11 cellular contexts compared by ENCODE assay signal in the genomic region with DNA sequence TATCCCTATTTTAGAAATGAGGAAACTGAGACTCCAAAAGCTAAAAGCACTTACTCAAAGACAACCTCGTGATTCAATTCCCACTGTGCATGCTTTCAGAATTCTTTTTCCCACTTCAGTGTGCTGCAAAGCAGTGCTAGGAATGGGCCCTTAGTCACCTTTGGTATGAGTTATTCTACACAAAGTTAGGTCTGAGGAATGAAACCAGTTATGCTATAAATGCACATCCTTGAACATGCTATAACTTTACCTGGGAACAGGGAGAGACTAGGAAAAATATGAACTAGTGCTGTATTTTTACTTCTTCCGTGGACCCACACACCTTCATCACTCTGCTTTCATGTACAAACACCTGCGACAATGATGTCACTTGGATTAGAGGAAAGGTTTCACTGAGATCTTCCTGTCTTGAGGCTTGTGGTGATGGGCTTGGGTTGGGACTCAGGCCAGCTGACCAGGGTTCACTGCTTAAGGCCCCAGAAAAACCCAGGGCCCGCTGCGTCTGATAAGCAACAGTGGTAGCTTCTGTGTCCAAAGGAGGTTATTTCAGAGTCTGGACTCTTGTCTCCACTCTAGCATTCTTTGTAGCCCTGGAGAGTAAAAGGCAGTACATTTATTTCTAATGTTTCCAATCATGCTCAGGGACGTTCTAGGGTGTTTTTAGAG.
A peak's percentile ranks its signal among the peaks of the same experiment; 100 is the strongest.
DNase-seq lines count a peak whose midpoint lies in the region; ATAC-seq, FAIRE-seq and TF ChIP-seq lines count a peak whose summit lies in the region.
"Had no signal": no experiment of that assay in that cellular context is flagged by ENCODE, and none has a peak within 500 bp of the region (broad histone marks: within the 10 kb centered on the region; RNA-seq: fewer than 3 reads in every experiment).

No MANE protein-coding gene starts in this region.

- no peak overlapping the region for H3K9ac ChIP-seq in keratinocyte (ENCODE audit: control insufficient read depth, extremely low read depth, insufficient read depth, low read length)

- H2AFZ ChIP-seq in keratinocyte (ENCODE audit: control insufficient read depth, low read length), result no peak overlapping the region

- in situ Hi-C loops in ACHN (cut with HindIII; ENCODE audit: low pct_ligation_motif_present, low pct_unique_long_range_greater_than_20kb, low sequenced_read_pairs), result no loop called here

- no peaks in the 10 kb centered on the region for H4K20me1 ChIP-seq in keratinocyte (ENCODE audit: control insufficient read depth, extremely low read depth, insufficient read depth, low read length)

- peak overlapping the region; percentile 78 to 97 (median 93) for H3K27ac Mint-ChIP-seq in brain
- H3K27ac Mint-ChIP-seq: activated T-helper 1 cell treated with anti-CD3 and anti-CD28 coated beads, Interleukin-12 subunit alpha, Interleukin-12 subunit beta, Interleukin-2, Interleukin-4 antibody, amounts not matched to agents 30 ng/mL and 10 ng/mL and 1 ng/mL, durations not matched to agents 14 hours and 24 hours and 36 hours; naive B cell had no signal

- TF ChIP-seq CTCF in brain (conservative IDR thresholded peaks at IDR 0.05) (no peak), keratinocyte (optimal IDR thresholded peaks at IDR 0.05 in 1 of 3, IDR thresholded peaks at IDR 0.05 in 1 of 3, conservative IDR thresholded peaks at IDR 0.05 in 1 of 3; ENCODE audit: extremely low read depth in 1 of 3, insufficient read depth in 2 of 3, low read length in 3 of 3) (no peak)

- intact Hi-C loops in aorta (cut with DNase I), result loop anchor here in 1 of 2 donors (10.0 kb wide), 1 partner anchor 80 kb away; a partner anchor contains a TSS

- no peaks in the 10 kb centered on the region for H3K36me3 ChIP-seq in keratinocyte (ENCODE audit: control insufficient read depth in 2 of 2, extremely low read depth in 1 of 2, insufficient read depth in 2 of 2, low read length in 2 of 2)
- H3K36me3 ChIP-seq in aorta (ENCODE audit: control insufficient read depth in 1 of 2, insufficient read depth in 2 of 2, low read length in 1 of 2), result no peaks in the 10 kb centered on the region
- H3K36me3 ChIP-seq: colonic mucosa had no signal

- DNase-seq in ACHN, result peak; percentile 65
- peak; percentile 32 for DNase-seq in M059J (ENCODE audit: low read depth)
- DNase-seq in keratinocyte (ENCODE audit: low read depth, low spot score), result no peak
- DNase-seq in aorta, result no peak
- DNase-seq in stimulated activated CD8-positive, alpha-beta memory T cell treated with anti-CD3 and anti-CD28 coated beads, Interleukin-4, amount 100 ng/mL, for 48 hours, result no peak
- no peak for DNase-seq in RPMI8226

- H3K4me1 Mint-ChIP-seq in brain, result peaks cover 86% of the 10 kb centered on the region

- peak overlapping the region; percentile 59 for H3K4me2 ChIP-seq in keratinocyte (ENCODE audit: control insufficient read depth, extremely low read depth, insufficient read depth, low read depth, low read length)

- H3K4me3 ChIP-seq in keratinocyte (ENCODE audit: control insufficient read depth in 2 of 3, extremely low read depth in 1 of 3, insufficient read depth in 2 of 3, low read depth in 1 of 3, low read length in 3 of 3) (no peak overlapping the region), aorta (ENCODE audit: low read length in 2 of 2) (no peak overlapping the region)
- H3K4me3 ChIP-seq: colonic mucosa had no signal

- H3K27ac ChIP-seq in keratinocyte (ENCODE audit: control insufficient read depth, insufficient read depth, low read length) (no peak overlapping the region), aorta (ENCODE audit: low read depth in 1 of 2, low read length in 2 of 2) (no peak overlapping the region)
- H3K27ac ChIP-seq: colonic mucosa had no signal

- FAIRE-seq in keratinocyte (lab: Jason Lieb, UNC), result no peak

- H3K4me1 ChIP-seq in keratinocyte (ENCODE audit: control insufficient read depth, extremely low read depth, insufficient read depth, low read length), result peaks cover 13% of the 10 kb centered on the region
- H3K4me1 ChIP-seq in aorta (ENCODE audit: control insufficient read depth in 1 of 2, insufficient read depth in 2 of 2, low read length in 2 of 2), result no peaks in the 10 kb centered on the region
- H3K4me1 ChIP-seq: colonic mucosa had no signal

- no peaks in the 10 kb centered on the region for H3K79me2 ChIP-seq in keratinocyte (ENCODE audit: control insufficient read depth, insufficient read depth, low read length)

- WGBS in aorta, 2 donors, result 71 to 73% methylated on average over 6 of the region's 6 CpGs

- no peaks in the 10 kb centered on the region for H3K9me1 ChIP-seq in keratinocyte (ENCODE audit: control insufficient read depth, extremely low read depth, insufficient read depth, low read length)

- no peaks in the 10 kb centered on the region for H3K27me3 Mint-ChIP-seq in brain

- H3K9me3 ChIP-seq in keratinocyte (ENCODE audit: control insufficient read depth, low read depth, low read length), result no peaks in the 10 kb centered on the region
- no peaks in the 10 kb centered on the region for H3K9me3 ChIP-seq in aorta (ENCODE audit: control insufficient read depth, low read length)
- H3K9me3 ChIP-seq: colonic mucosa had no signal

- dilution Hi-C loops in keratinocyte (cut with MboI; ENCODE audit: extremely low pct_ligation_motif_present, low sequenced_read_pairs), result no loop called here

- H3K27me3 ChIP-seq in keratinocyte (ENCODE audit: control insufficient read depth, extremely low read depth, insufficient read depth, low read length) (no peaks in the 10 kb centered on the region), aorta (ENCODE audit: control insufficient read depth in 1 of 2, insufficient read depth in 2 of 2, low read length in 1 of 2) (no peaks in the 10 kb centered on the region)
- H3K27me3 ChIP-seq: colonic mucosa had no signal

- H3K36me3 Mint-ChIP-seq in brain, result no peaks in the 10 kb centered on the region
- H3K36me3 Mint-ChIP-seq: naive B cell had no signal

- H3K4me3 Mint-ChIP-seq in brain, result peak overlapping the region; percentile 41 to 78 (median 65)
- H3K4me3 Mint-ChIP-seq: activated T-helper 1 cell treated with anti-CD3 and anti-CD28 coated beads, Interleukin-12 subunit alpha, Interleukin-12 subunit beta, Interleukin-2, Interleukin-4 antibody, amounts not matched to agents 30 ng/mL and 10 ng/mL and 1 ng/mL, durations not matched to agents 14 hours and 24 hours and 36 hours had no signal

- ATAC-seq in HG03460 (IDR thresholded peaks at IDR 0.05; ENCODE audit: unreplicated experiment) (no peak), aorta (ENCODE audit: low FRiP score) (no peak)

- H3K9me3 Mint-ChIP-seq in brain, result no peaks in the 10 kb centered on the region
- H3K9me3 Mint-ChIP-seq: activated T-helper 1 cell treated with anti-CD3 and anti-CD28 coated beads, Interleukin-12 subunit alpha, Interleukin-12 subunit beta, Interleukin-2, Interleukin-4 antibody, amounts not matched to agents 30 ng/mL and 10 ng/mL and 1 ng/mL, durations not matched to agents 14 hours and 24 hours and 36 hours; naive B cell had no signal

Comparison
In these comparisons a context has a peak if more than half of its experiments do, and no peak if none do; other contexts are left out.
1. DNase-seq: peak in ACHN (single experiment) and M059J (single experiment); none in keratinocyte (single experiment), aorta (0 of 2), stimulated activated CD8-positive, alpha-beta memory T cell treated with anti-CD3 and anti-CD28 coated beads, Interleukin-4, amount 100 ng/mL, for 48 hours (single experiment) and RPMI8226 (single experiment).